In genomic region chr11:126049159-126049558, GRCh38 we compare ENCODE assay signal across 23 cellular contexts.
"Had no signal": no experiment of that assay in that cellular context is flagged by ENCODE, and none has a peak within 500 bp of the region (broad histone marks: within the 10 kb centered on the region; RNA-seq: fewer than 3 reads in every experiment).

No MANE protein-coding gene starts in this region.

- H3K36me3 ChIP-seq: neural progenitor cell, right lobe of liver, suprapubic skin, transverse colon, vagina had no signal

- H3K4me1 ChIP-seq: parathyroid adenoma, right lobe of liver had no signal

- H3K9me3 ChIP-seq: mucosa of descending colon, right lobe of liver, suprapubic skin, transverse colon, vagina had no signal

- H3K27ac Mint-ChIP-seq: memory B cell; naive B cell; natural killer cell treated with Interleukin-12 subunit alpha and Interleukin-12 subunit beta and Interleukin-15 and Interleukin-18, amount 100 ng/mL, for 72 hours; neural progenitor cell; progenitor cell of endocrine pancreas; stimulated activated naive CD8-positive, alpha-beta T cell treated with anti-CD3 and anti-CD28 coated beads, Interleukin-15, amount 100 ng/mL, for 72 hours had no signal

- H3K27me3 ChIP-seq: dorsolateral prefrontal cortex, neural progenitor cell, right lobe of liver, suprapubic skin, transverse colon, vagina had no signal

- H3K27ac ChIP-seq: dorsolateral prefrontal cortex, neural progenitor cell, parathyroid adenoma, right lobe of liver, vagina had no signal

- DNase-seq: dorsolateral prefrontal cortex; effector CD4-positive, alpha-beta T cell; mucosa of descending colon; naive B cell; right lobe of liver; stimulated activated CD4-positive, alpha-beta T cell treated with anti-CD3 and anti-CD28 coated beads, Interleukin-12 subunit alpha, Interleukin-12 subunit beta, amount 100 ng/mL, for 4 hours; stimulated activated CD4-positive, alpha-beta T cell treated with anti-CD3 and anti-CD28 coated beads, Interleukin-1b, Interleukin-23, amount 100 ng/mL, for 48 hours; stimulated activated CD4-positive, alpha-beta T cell treated with anti-CD3 and anti-CD28 coated beads, Interleukin-4, amount 100 ng/mL, for 1 hour; stimulated activated CD8-positive, alpha-beta memory T cell treated with anti-CD3 and anti-CD28 coated beads, Interleukin-4, amount 100 ng/mL, for 48 hours; stimulated activated naive CD4-positive, alpha-beta T cell; stimulated activated naive CD8-positive, alpha-beta T cell treated with anti-CD3 and anti-CD28 coated beads, Interleukin-15, amount 100 ng/mL, for 72 hours; transverse colon had no signal

- H3K36me3 Mint-ChIP-seq: memory B cell; naive B cell; natural killer cell treated with Interleukin-12 subunit alpha and Interleukin-12 subunit beta and Interleukin-15 and Interleukin-18, amount 100 ng/mL, for 72 hours had no signal

- H3K9me3 Mint-ChIP-seq: mesothelial cell of epicardium; naive B cell; natural killer cell treated with Interleukin-12 subunit alpha and Interleukin-12 subunit beta and Interleukin-15 and Interleukin-18, amount 100 ng/mL, for 72 hours; stimulated activated naive CD8-positive, alpha-beta T cell treated with anti-CD3 and anti-CD28 coated beads, Interleukin-15, amount 100 ng/mL, for 72 hours had no signal

- ATAC-seq: left lobe of liver; mucosa of descending colon; natural killer cell treated with Interleukin-12 subunit alpha and Interleukin-12 subunit beta and Interleukin-15 and Interleukin-18, amount 100 ng/mL, for 72 hours; right lobe of liver; stimulated activated naive CD8-positive, alpha-beta T cell treated with anti-CD3 and anti-CD28 coated beads, Interleukin-15, amount 100 ng/mL, for 72 hours had no signal

- H3K9ac ChIP-seq: neural progenitor cell, parathyroid adenoma had no signal

- H3K4me3 ChIP-seq: dorsolateral prefrontal cortex, lung, mucosa of descending colon, neural progenitor cell, right lobe of liver, smooth muscle cell, suprapubic skin, transverse colon, vagina had no signal

- H3K4me3 Mint-ChIP-seq: memory B cell; mesothelial cell of epicardium; naive B cell; natural killer cell treated with Interleukin-12 subunit alpha and Interleukin-12 subunit beta and Interleukin-15 and Interleukin-18, amount 100 ng/mL, for 72 hours; neural progenitor cell; stimulated activated naive CD8-positive, alpha-beta T cell treated with anti-CD3 and anti-CD28 coated beads, Interleukin-15, amount 100 ng/mL, for 72 hours had no signal

- H3K4me1 Mint-ChIP-seq: memory B cell, naive B cell had no signal

- H3K27me3 Mint-ChIP-seq: progenitor cell of endocrine pancreas; stimulated activated naive CD8-positive, alpha-beta T cell treated with anti-CD3 and anti-CD28 coated beads, Interleukin-15, amount 100 ng/mL, for 72 hours had no signal
